Comparison of ENCODE assay signal across 14 cellular contexts in the genomic region with DNA sequence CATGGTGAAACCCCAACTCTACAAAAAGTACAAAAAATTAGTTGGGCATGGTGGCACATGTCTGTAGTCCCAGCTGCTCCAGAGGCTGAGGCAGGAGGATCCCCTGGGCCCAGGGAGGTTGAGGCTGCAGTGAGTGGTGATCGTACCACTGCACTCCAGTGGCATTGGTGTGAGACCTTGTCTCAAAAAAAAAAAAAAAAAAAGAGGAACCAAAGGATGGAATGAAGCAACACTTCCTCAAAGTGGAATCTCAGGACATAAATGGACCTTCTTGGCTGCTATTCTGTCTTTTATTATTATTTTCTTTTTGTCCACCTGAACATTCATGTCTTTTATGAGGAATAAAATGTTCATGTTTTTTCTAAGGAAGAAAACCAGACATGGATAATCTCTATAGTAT.
"Had no signal": no experiment of that assay in that cellular context is flagged by ENCODE, and none has a peak within 500 bp of the region (broad histone marks: within the 10 kb centered on the region; RNA-seq: fewer than 3 reads in every experiment).

No MANE protein-coding gene starts in this region.

- H3K27ac Mint-ChIP-seq: activated CD8-positive, alpha-beta T cell treated with anti-CD3 and anti-CD28 coated beads, Interleukin-2, amount 10 ng/mL, durations not matched to agents 7 days and 5 days; endodermal cell; immature natural killer cell; naive thymus-derived CD4-positive, alpha-beta T cell; stimulated activated effector memory CD8-positive, alpha-beta T cell treated with anti-CD3 and anti-CD28 coated beads, Interleukin-12 subunit alpha, Interleukin-12 subunit beta, amount 100 ng/mL, for 72 hours had no signal

- H3K27me3 Mint-ChIP-seq: naive thymus-derived CD4-positive, alpha-beta T cell had no signal

- H3K36me3 Mint-ChIP-seq: immature natural killer cell; naive thymus-derived CD4-positive, alpha-beta T cell; stimulated activated effector memory CD8-positive, alpha-beta T cell treated with anti-CD3 and anti-CD28 coated beads, Interleukin-12 subunit alpha, Interleukin-12 subunit beta, amount 100 ng/mL, for 72 hours had no signal

- H3K9me3 Mint-ChIP-seq: endodermal cell; immature natural killer cell; naive thymus-derived CD4-positive, alpha-beta T cell; stimulated activated effector memory CD8-positive, alpha-beta T cell treated with anti-CD3 and anti-CD28 coated beads, Interleukin-12 subunit alpha, Interleukin-12 subunit beta, amount 100 ng/mL, for 72 hours had no signal

- H3K4me1 Mint-ChIP-seq: endodermal cell; immature natural killer cell; naive thymus-derived CD4-positive, alpha-beta T cell; stimulated activated effector memory CD8-positive, alpha-beta T cell treated with anti-CD3 and anti-CD28 coated beads, Interleukin-12 subunit alpha, Interleukin-12 subunit beta, amount 100 ng/mL, for 72 hours had no signal

- H3K4me3 Mint-ChIP-seq: activated CD8-positive, alpha-beta T cell treated with anti-CD3 and anti-CD28 coated beads, Interleukin-2, amount 10 ng/mL, durations not matched to agents 7 days and 5 days; endodermal cell; immature natural killer cell; naive thymus-derived CD4-positive, alpha-beta T cell; stimulated activated effector memory CD8-positive, alpha-beta T cell treated with anti-CD3 and anti-CD28 coated beads, Interleukin-12 subunit alpha, Interleukin-12 subunit beta, amount 100 ng/mL, for 72 hours had no signal

- DNase-seq: activated CD4-positive, alpha-beta T cell treated with anti-CD3 and anti-CD28 coated beads for 4 hours; activated CD8-positive, alpha-beta memory T cell treated with anti-CD3 and anti-CD28 coated beads, Interleukin-2, amount 50 U/mL, for 48 hours; activated CD8-positive, alpha-beta T cell treated with anti-CD3 and anti-CD28 coated beads, Interleukin-2, amount 10 ng/mL, durations not matched to agents 7 days and 5 days; activated naive CD4-positive, alpha-beta T cell; endodermal cell; glutamatergic neuron; immature natural killer cell; left cardiac atrium; lower lobe of right lung; midbrain; naive thymus-derived CD4-positive, alpha-beta T cell; T-helper 2 cell; transverse colon had no signal

- ATAC-seq: activated CD8-positive, alpha-beta T cell treated with anti-CD3 and anti-CD28 coated beads, Interleukin-2, amount 10 ng/mL, durations not matched to agents 7 days and 5 days; left cardiac atrium; lower lobe of right lung; naive thymus-derived CD4-positive, alpha-beta T cell; stimulated activated effector memory CD8-positive, alpha-beta T cell treated with anti-CD3 and anti-CD28 coated beads, Interleukin-12 subunit alpha, Interleukin-12 subunit beta, amount 100 ng/mL, for 72 hours had no signal
